In genomic region chr12:25384954-25385216, GRCh38 we compare ENCODE assay signal across 8 cellular contexts.
A peak's percentile ranks its signal among the peaks of the same experiment; 100 is the strongest.
DNase-seq lines count a peak whose midpoint lies in the region; TF ChIP-seq lines count a peak whose summit lies in the region.

No MANE protein-coding gene starts in this region.

- H3K4me2 ChIP-seq in OCI-LY1 (ENCODE audit: low read length), result peak overlapping the region; percentile 79; the same call in 1 of the 2 replicates

- H3K9me3 Mint-ChIP-seq in CD4-positive, alpha-beta memory T cell, result peaks cover 0 to 8% (median 0%) of the 10 kb centered on the region in 8 donors

- TF ChIP-seq CTCF in OCI-LY1 (IDR thresholded peaks at IDR 0.05; ENCODE audit: low read length), result no peak

- H3K27me3 ChIP-seq in CD4-positive, alpha-beta memory T cell (ENCODE audit: insufficient read depth, low read length), result no peaks in the 10 kb centered on the region
- H3K27me3 ChIP-seq in OCI-LY1 (ENCODE audit: insufficient read depth, low read length) (no peaks in the 10 kb centered on the region), endocrine pancreas (ENCODE audit: control insufficient read depth, insufficient read depth, low read length) (no peaks in the 10 kb centered on the region), neuron (ENCODE audit: insufficient read depth, low read length) (no peaks in the 10 kb centered on the region)

- H3K4me3 ChIP-seq in CD4-positive, alpha-beta memory T cell (ENCODE audit: low read length in 2 of 2), result peak overlapping the region; percentile 49 to 62
- H3K4me3 ChIP-seq in OCI-LY1 (ENCODE audit: low read depth, low read length, poor library complexity, severe bottlenecking), result peak overlapping the region; percentile 66
- H3K4me3 ChIP-seq in endocrine pancreas (ENCODE audit: control insufficient read depth, insufficient read depth, low read length), result peak overlapping the region; percentile 68
- peak overlapping the region; percentile 81 for H3K4me3 ChIP-seq in neuron (ENCODE audit: low read length)

- H3K9ac ChIP-seq in OCI-LY1 (ENCODE audit: low read length) (no peak overlapping the region), endocrine pancreas (ENCODE audit: control insufficient read depth, insufficient read depth, low read length) (peak overlapping the region; percentile 76)

- H2AFZ ChIP-seq in OCI-LY1 (ENCODE audit: low read length) (no peak overlapping the region), neuron (ENCODE audit: low read depth, low read length) (peak overlapping the region; percentile 93)

- DNase-seq in CD4-positive, alpha-beta memory T cell, result no peak
- DNase-seq in RKO (ENCODE audit: low spot score) (no peak), DMS153 treated with DMSO at 0.1 percent for 48 hours (lab: John Stamatoyannopoulos, UW; ENCODE audit: unreplicated experiment) (no peak), NCI-H2227 (lab: John Stamatoyannopoulos, UW; ENCODE audit: unreplicated experiment) (no peak), NCI-H82 treated with DMSO at 0.1 percent for 48 hours (lab: John Stamatoyannopoulos, UW; ENCODE audit: unreplicated experiment) (no peak)

- CTCF ChIA-PET in CD4-positive, alpha-beta memory T cell (lab: Charles Lee; ENCODE audit: partially characterized antibody), result interaction anchor here (0.8 to 2.2 kb wide), 3 partner anchors 10 to 134 kb away, joined by 3 to 8 read pairs (median 4); partner anchors contain the start of gene KRAS

- H3K79me2 ChIP-seq in OCI-LY1 (ENCODE audit: insufficient read depth, low read length), result no peaks in the 10 kb centered on the region

- no peaks in the 10 kb centered on the region for H3F3A ChIP-seq in OCI-LY1 (ENCODE audit: insufficient read depth, low read length)

- H3K9me2 ChIP-seq in OCI-LY1 (ENCODE audit: low read depth, low read length), result no peaks in the 10 kb centered on the region

- H3K4me3 Mint-ChIP-seq in CD4-positive, alpha-beta memory T cell, result peak overlapping the region; percentile 94 to 100 (median 98)

- H3K27ac Mint-ChIP-seq in CD4-positive, alpha-beta memory T cell, result peak overlapping the region; percentile 99 to 100 (median 100)

- H4K20me1 ChIP-seq in OCI-LY1 (ENCODE audit: insufficient read depth, low read length), result no peaks in the 10 kb centered on the region

- H3K27ac ChIP-seq in CD4-positive, alpha-beta memory T cell (ENCODE audit: low read depth, low read length), result peak overlapping the region; percentile 98
- H3K27ac ChIP-seq in OCI-LY1 (ENCODE audit: low read depth, low read length, poor library complexity, severe bottlenecking), result no peak overlapping the region

- peaks cover 0 to 2% of the 10 kb centered on the region in 2 donors for H3K27me3 Mint-ChIP-seq in CD4-positive, alpha-beta memory T cell

- peaks cover 0 to 11% of the 10 kb centered on the region in 2 donors for H3K36me3 Mint-ChIP-seq in CD4-positive, alpha-beta memory T cell

- POLR2A ChIA-PET in CD4-positive, alpha-beta memory T cell (lab: Charles Lee; ENCODE audit: partially characterized antibody), result interaction anchor here (0.6 to 1.1 kb wide), 3 partner anchors 189 to 387 kb away, joined by 4 read pairs; no protein-coding TSS in a partner anchor

- H3K36me3 ChIP-seq in CD4-positive, alpha-beta memory T cell (ENCODE audit: insufficient read depth, low read length), result no peaks in the 10 kb centered on the region
- no peaks in the 10 kb centered on the region for H3K36me3 ChIP-seq in OCI-LY1 (ENCODE audit: insufficient read depth, low read length)
- H3K36me3 ChIP-seq in endocrine pancreas (ENCODE audit: control insufficient read depth, insufficient read depth, low read length), result no peaks in the 10 kb centered on the region
- H3K36me3 ChIP-seq in neuron (ENCODE audit: insufficient read depth, low read length), result no peaks in the 10 kb centered on the region

- H3K4me1 ChIP-seq in CD4-positive, alpha-beta memory T cell (ENCODE audit: insufficient read depth, low read length), result peaks cover 41% of the 10 kb centered on the region
- H3K4me1 ChIP-seq in OCI-LY1 (ENCODE audit: insufficient read depth, low read length, severe bottlenecking) (peaks cover 19% of the 10 kb centered on the region), endocrine pancreas (ENCODE audit: control insufficient read depth, insufficient read depth, low read length) (peaks cover 5% of the 10 kb centered on the region), neuron (ENCODE audit: insufficient read depth, low read length) (peaks cover 15% of the 10 kb centered on the region)

- H3K4me1 Mint-ChIP-seq in CD4-positive, alpha-beta memory T cell, result peaks cover 33 to 71% (median 47%) of the 10 kb centered on the region in 4 donors

- intact Hi-C loops in CD4-positive, alpha-beta memory T cell (cut with micrococcal nuclease), result no loop called here

- no peaks in the 10 kb centered on the region for H3K9me3 ChIP-seq in CD4-positive, alpha-beta memory T cell (ENCODE audit: control insufficient read depth in 1 of 2, low read length in 2 of 2)
- no peaks in the 10 kb centered on the region for H3K9me3 ChIP-seq in OCI-LY1 (ENCODE audit: low read length)
- no peaks in the 10 kb centered on the region for H3K9me3 ChIP-seq in endocrine pancreas (ENCODE audit: control insufficient read depth, low read length)
- no peaks in the 10 kb centered on the region for H3K9me3 ChIP-seq in neuron (ENCODE audit: low read length)
